In the genomic region with DNA sequence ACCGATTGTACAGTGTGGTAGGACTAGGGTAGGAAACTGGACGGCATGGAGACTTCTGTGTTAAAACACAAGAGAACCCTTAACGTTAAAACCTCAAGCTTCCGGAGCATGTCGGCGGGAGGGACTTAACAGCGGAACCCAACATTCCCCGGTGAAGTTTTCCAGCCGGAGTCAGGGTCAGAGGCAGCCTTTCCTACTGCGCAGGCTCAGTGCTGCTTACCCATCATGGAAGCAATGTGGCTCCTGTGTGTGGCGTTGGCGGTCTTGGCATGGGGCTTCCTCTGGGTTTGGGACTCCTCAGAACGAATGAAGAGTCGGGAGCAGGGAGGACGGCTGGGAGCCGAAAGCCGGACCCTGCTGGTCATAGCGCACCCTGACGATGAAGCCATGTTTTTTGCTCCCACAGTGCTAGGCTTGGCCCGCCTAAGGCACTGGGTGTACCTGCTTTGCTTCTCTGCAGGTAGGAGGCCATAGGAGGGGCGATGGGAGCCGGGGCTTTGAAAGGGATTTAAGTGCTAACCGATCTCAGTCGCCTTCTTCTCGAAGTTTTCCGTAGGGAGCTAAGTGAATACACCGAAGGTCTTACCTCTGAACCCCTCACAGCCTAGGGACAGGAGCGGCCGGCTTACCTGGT, we compare ENCODE assay signal across 8 cellular contexts. TPM values are rescaled to one million over a fixed set of nuclear protein-coding genes. Genes with fewer than 3 reads are reported as not detected.
DNase-seq lines count a peak whose midpoint lies in the region; ATAC-seq and TF ChIP-seq lines count a peak whose summit lies in the region.

A gene (plus strand): TSS at position 209 of the 634 bp plus-strand sequence. CDS start 17 bp downstream, at position 226.

- TF ChIP-seq CTCF in Peyer's patch (IDR thresholded peaks at IDR 0.05): peak in 2 of 6 experiments; percentile 5 to 12

- in situ Hi-C loops in KBM-7 (cut with MboI; ENCODE audit: low pct_unique_long_range_greater_than_20kb, low sequenced_read_pairs): no loop called here

- H3K27me3 ChIP-seq in Peyer's patch: no peaks in the 10 kb centered on the region
- no peaks in the 10 kb centered on the region for H3K27me3 ChIP-seq in mucosa of stomach (ENCODE audit: control insufficient read depth, insufficient read depth, low read length)

- peak within 1 kb of the TSS; percentile 97 for H3K9ac ChIP-seq in mucosa of stomach (ENCODE audit: low read length)

- peaks cover 40% of the 10 kb centered on the region for H3K4me1 Mint-ChIP-seq in activated T-cell treated with anti-CD3 and anti-CD28 coated beads, Interleukin-2, amount 50 U/mL, for 4 hours (ENCODE audit: low read depth)

- no peaks in the 10 kb centered on the region for H3K9me3 Mint-ChIP-seq in activated T-cell treated with anti-CD3 and anti-CD28 coated beads, Interleukin-2, amount 50 U/mL, for 4 hours

- H3K9me3 ChIP-seq in Peyer's patch (no peaks in the 10 kb centered on the region), mucosa of stomach (ENCODE audit: control insufficient read depth, low read length) (no peaks in the 10 kb centered on the region)

- H3K4me3 Mint-ChIP-seq in activated T-cell treated with anti-CD3 and anti-CD28 coated beads, Interleukin-2, amount 50 U/mL, for 4 hours: peak within 1 kb of the TSS; percentile 97

- H3K36me3 Mint-ChIP-seq in activated T-cell treated with anti-CD3 and anti-CD28 coated beads, Interleukin-2, amount 50 U/mL, for 4 hours (ENCODE audit: insufficient read depth): no peaks in the 10 kb centered on the region

- H3K36me3 ChIP-seq in Peyer's patch (no peaks in the 10 kb centered on the region), mucosa of stomach (ENCODE audit: control insufficient read depth, insufficient read depth, low read length) (no peaks in the 10 kb centered on the region)

- no peaks in the 10 kb centered on the region for H3K27me3 Mint-ChIP-seq in activated T-cell treated with anti-CD3 and anti-CD28 coated beads, Interleukin-2, amount 50 U/mL, for 4 hours (ENCODE audit: low read depth)

- peak within 1 kb of the TSS; percentile 92 to 97 (median 94) for H3K27ac ChIP-seq in Peyer's patch

- H3K4me3 ChIP-seq in Peyer's patch (peak within 1 kb of the TSS; percentile 69 to 100 (median 89)), mucosa of stomach (ENCODE audit: low read length) (peak within 1 kb of the TSS; percentile 99)

- H3K4me1 ChIP-seq in Peyer's patch (peaks cover 0 to 22% (median 7%) of the 10 kb centered on the region in 4 donors), mucosa of stomach (ENCODE audit: control insufficient read depth, insufficient read depth, low read length) (peaks cover 26% of the 10 kb centered on the region)

- peak; percentile 71 to 76 for DNase-seq in AML-193 (lab: John Stamatoyannopoulos, UW)
- peak; percentile 61 for DNase-seq in GM19238 (ENCODE audit: insufficient read length, low spot score)
- DNase-seq in KBM-7: peak; percentile 95
- peak; percentile 85 to 95 (median 86) for DNase-seq in Peyer's patch
- peak; percentile 86 for DNase-seq in activated T-cell treated with anti-CD3 and anti-CD28 coated beads, Interleukin-2, amount 50 U/mL, for 4 hours
- DNase-seq in stimulated activated CD8-positive, alpha-beta memory T cell treated with anti-CD3 and anti-CD28 coated beads, Interleukin-4, amount 100 ng/mL, for 4 hours (ENCODE audit: low read depth in 2 of 2, low spot score in 1 of 2): peak; percentile 78 to 82

- ATAC-seq in activated T-cell treated with anti-CD3 and anti-CD28 coated beads, Interleukin-2, amount 50 U/mL, for 4 hours: peak; percentile 59 to 60
- peak; percentile 69 for ATAC-seq in esophagus mucosa

- TF ChIP-seq POLR2A in Peyer's patch (IDR thresholded peaks at IDR 0.05): peak; percentile 25 to 57

RNA-seq across cellular contexts. Expression of the gene that starts here (rescaled TPM):
- total RNA-seq in Peyer's patch: 100 to 1,000 TPM in 3 of 4 donors, 10 to 100 TPM in 1; 77.1 to 491 (median 144) TPM
- 10 to 100 TPM; 32.7 to 44.7 (median 35.0) TPM for total RNA-seq in activated T-cell treated with anti-CD3 and anti-CD28 coated beads, Interleukin-2, amount 50 U/mL, for 4 hours
- 18.9 TPM for total RNA-seq in esophagus mucosa

Comparison
In these comparisons a context has a peak if more than half of its experiments do, and no peak if none do; other contexts are left out.
1. Peak in every context shown above with its lines: DNase-seq, ATAC-seq, H3K4me3 ChIP-seq and H3K27ac ChIP-seq.